ENCODE assay signal across 1 cellular context in genomic region chr17:78272181-78272913, GRCh38.
TF ChIP-seq lines count a peak whose summit lies in the region.

No MANE protein-coding gene starts in this region.

TF ChIP-seq in H1, 55 proteins besides CTCF, POLR2A, EP300 and RAD21 (continued from another document):
- peak; percentile 32 for TF ChIP-seq MAX (IDR thresholded peaks at IDR 0.05)
- TF ChIP-seq RNF2 (IDR thresholded peaks at IDR 0.05; ENCODE audit: borderline replicate concordance, low read depth, low read length, missing control alignments, poor library complexity, severe bottlenecking) = no peak
- no peak for TF ChIP-seq FOSL1 (IDR thresholded peaks at IDR 0.05; ENCODE audit: insufficient read depth, low read depth, low read length)
- TF ChIP-seq YY1 (IDR thresholded peaks at IDR 0.05; ENCODE audit: low read depth, low read length) = peak; percentile 59; the same call in 1 of the 2 replicates
- no peak for TF ChIP-seq ATF3 (IDR thresholded peaks at IDR 0.05; ENCODE audit: insufficient read depth, low read depth, low read length)
- no peak for TF ChIP-seq USF2 (IDR thresholded peaks at IDR 0.05; ENCODE audit: low read length)
- no peak for TF ChIP-seq GABPA (IDR thresholded peaks at IDR 0.05; ENCODE audit: borderline replicate concordance, insufficient read depth, low read length)
- TF ChIP-seq E2F6 (IDR thresholded peaks at IDR 0.05) = no peak
- TF ChIP-seq TBP (IDR thresholded peaks at IDR 0.05; ENCODE audit: low read depth, low read length) = no peak
- no peak; the same call in 1 of the 2 replicates for TF ChIP-seq TEAD4 (IDR thresholded peaks at IDR 0.05; ENCODE audit: low read depth, low read length)
- no peak for TF ChIP-seq RBBP5 (IDR thresholded peaks at IDR 0.05; ENCODE audit: borderline replicate concordance, low read depth, low read length)
- TF ChIP-seq HDAC6 (IDR thresholded peaks at IDR 0.05; ENCODE audit: low read depth, low read length) = no peak
- TF ChIP-seq TCF12 (IDR thresholded peaks at IDR 0.05; ENCODE audit: low read depth, low read length) = no peak
- TF ChIP-seq CREB1 (IDR thresholded peaks at IDR 0.05) = peak; percentile 75
- no peak for TF ChIP-seq ASH2L (IDR thresholded peaks at IDR 0.05; ENCODE audit: low read length)
